16 cellular contexts compared by ENCODE assay signal in genomic region chr20:35008411-35009342, GRCh38. TPM values are rescaled to one million over a fixed set of nuclear protein-coding genes. Genes with fewer than 3 reads are reported as not detected.
A peak's percentile ranks its signal among the peaks of the same experiment; 100 is the strongest.
DNase-seq lines count a peak whose midpoint lies in the region; ATAC-seq and TF ChIP-seq lines count a peak whose summit lies in the region.
"Had no signal": no experiment of that assay in that cellular context is flagged by ENCODE, and none has a peak within 500 bp of the region (broad histone marks: within the 10 kb centered on the region; RNA-seq: fewer than 3 reads in every experiment).

No MANE protein-coding gene starts in this region.

- no peaks in the 10 kb centered on the region for H3K27me3 ChIP-seq in sigmoid colon
- H3K27me3 ChIP-seq in brain microvascular endothelial cell (replicated peaks) = no peaks in the 10 kb centered on the region

- H3K4me1 ChIP-seq in sigmoid colon = no peaks in the 10 kb centered on the region

- TF ChIP-seq CTCF in chondrocyte (IDR thresholded peaks at IDR 0.05) (no peak), sigmoid colon (IDR thresholded peaks at IDR 0.05) (no peak), brain microvascular endothelial cell (IDR thresholded peaks at IDR 0.05; ENCODE audit: low read depth, low read length, missing control alignments) (no peak)

- no peaks in the 10 kb centered on the region for H3K4me1 Mint-ChIP-seq in chondrocyte (ENCODE audit: low read depth)
- peaks cover 7% of the 10 kb centered on the region for H3K4me1 Mint-ChIP-seq in stimulated activated effector memory CD8-positive, alpha-beta T cell treated with anti-CD3 and anti-CD28 coated beads, Interleukin-12 subunit alpha, Interleukin-12 subunit beta, amount 100 ng/mL, for 72 hours
- H3K4me1 Mint-ChIP-seq: nephron had no signal

- no peak overlapping the region for H3K4me3 Mint-ChIP-seq in chondrocyte (ENCODE audit: unreplicated experiment)
- H3K4me3 Mint-ChIP-seq in stimulated activated effector memory CD8-positive, alpha-beta T cell treated with anti-CD3 and anti-CD28 coated beads, Interleukin-12 subunit alpha, Interleukin-12 subunit beta, amount 100 ng/mL, for 72 hours = no peak overlapping the region
- H3K4me3 Mint-ChIP-seq: nephron had no signal

- in situ Hi-C loops in brain microvascular endothelial cell (cut with HindIII; ENCODE audit: low pct_ligation_motif_present, low sequenced_read_pairs) = no loop called here

- no peak overlapping the region for H3K27ac Mint-ChIP-seq in chondrocyte (ENCODE audit: unreplicated experiment)
- no peak overlapping the region for H3K27ac Mint-ChIP-seq in stimulated activated effector memory CD8-positive, alpha-beta T cell treated with anti-CD3 and anti-CD28 coated beads, Interleukin-12 subunit alpha, Interleukin-12 subunit beta, amount 100 ng/mL, for 72 hours
- H3K27ac Mint-ChIP-seq: nephron had no signal

- peaks cover 70% of the 10 kb centered on the region for H3K36me3 Mint-ChIP-seq in chondrocyte (ENCODE audit: low read depth)
- H3K36me3 Mint-ChIP-seq in stimulated activated effector memory CD8-positive, alpha-beta T cell treated with anti-CD3 and anti-CD28 coated beads, Interleukin-12 subunit alpha, Interleukin-12 subunit beta, amount 100 ng/mL, for 72 hours = peaks cover 96% of the 10 kb centered on the region

- WGBS in sigmoid colon, 2 donors = 94% methylated on average over 14 of the region's 14 CpGs

- H3K9me3 ChIP-seq in sigmoid colon = no peaks in the 10 kb centered on the region

- H3K27ac ChIP-seq in sigmoid colon (no peak overlapping the region), brain microvascular endothelial cell (no peak overlapping the region)

- peaks cover 62 to 100% (median 77%) of the 10 kb centered on the region in 4 donors for H3K36me3 ChIP-seq in sigmoid colon
- peaks cover 88% of the 10 kb centered on the region for H3K36me3 ChIP-seq in brain microvascular endothelial cell (replicated peaks)

- DNase-seq in AG20443 (ENCODE audit: low spot score) (peak; percentile 82), chondrocyte (ENCODE audit: low spot score) (peak; percentile 43), left ventricle myocardium superior (peak; percentile 44), sigmoid colon (peak; percentile 33), brain microvascular endothelial cell (no peak), NCI-H748 (lab: John Stamatoyannopoulos, UW; ENCODE audit: unreplicated experiment) (no peak)
- no peak for DNase-seq in stimulated activated effector memory CD8-positive, alpha-beta T cell treated with anti-CD3 and anti-CD28 coated beads, Interleukin-12 subunit alpha, Interleukin-12 subunit beta, amount 100 ng/mL, for 72 hours (ENCODE audit: low spot score in 2 of 2)
- DNase-seq: activated CD4-positive, alpha-beta T cell treated with anti-CD3 and anti-CD28 coated beads, Interleukin-2, amount 50 U/mL, for 4 hours; activated gamma-delta T cell; cerebellar nuclear complex; IMR-90; NCI-H1417; NCI-H510A had no signal

- no peak overlapping the region for H3K4me3 ChIP-seq in sigmoid colon
- no peak overlapping the region for H3K4me3 ChIP-seq in brain microvascular endothelial cell (ENCODE audit: low read depth, low read length)

- intact Hi-C loops in left ventricle myocardium superior (cut with micrococcal nuclease) = no loop called here
- intact Hi-C loops in sigmoid colon (cut with DNase I) = no loop called here

- H3K9me3 Mint-ChIP-seq in chondrocyte (ENCODE audit: low read depth) = no peaks in the 10 kb centered on the region
- H3K9me3 Mint-ChIP-seq in stimulated activated effector memory CD8-positive, alpha-beta T cell treated with anti-CD3 and anti-CD28 coated beads, Interleukin-12 subunit alpha, Interleukin-12 subunit beta, amount 100 ng/mL, for 72 hours = no peaks in the 10 kb centered on the region
- H3K9me3 Mint-ChIP-seq: nephron had no signal

- ATAC-seq in left ventricle myocardium superior (peak; percentile 5), GM21367 (IDR thresholded peaks at IDR 0.05; ENCODE audit: unreplicated experiment) (no peak)
- no peak for ATAC-seq in stimulated activated effector memory CD8-positive, alpha-beta T cell treated with anti-CD3 and anti-CD28 coated beads, Interleukin-12 subunit alpha, Interleukin-12 subunit beta, amount 100 ng/mL, for 72 hours

- no peak for TF ChIP-seq EP300 in sigmoid colon (IDR thresholded peaks at IDR 0.05)

- no peak for TF ChIP-seq POLR2A in sigmoid colon (IDR thresholded peaks at IDR 0.05)

- H3K27me3 Mint-ChIP-seq in chondrocyte (ENCODE audit: low read depth) = no peaks in the 10 kb centered on the region

RNA-seq across cellular contexts. Expression of gene MYH7B, which starts 53.0 kb away (rescaled TPM):
- total RNA-seq in chondrocyte = 0.30 to 0.64 TPM in 2 of 3 replicates, not detected in the other
- 297 TPM for total RNA-seq in left ventricle myocardium superior
- total RNA-seq in sigmoid colon = under 1 TPM; under 0.01 to 0.83 (median 0.60) TPM
- polyA plus RNA-seq in sigmoid colon = 1 to 10 TPM in 1 of 3 donors, under 1 TPM in 2; 0.60 to 1.6 (median 0.69) TPM
- total RNA-seq: frontal cortex, IMR-90 had no signal

RNA-seq across cellular contexts. Expression of gene GSS, which starts 53.1 kb away (rescaled TPM):
- total RNA-seq in chondrocyte (39.5 to 57.7 TPM (median 57.3 TPM) in 3 replicates), left ventricle myocardium superior (18.6 TPM), sigmoid colon (10 to 100 TPM; 22.9 to 30.5 (median 25.5) TPM)
- polyA plus RNA-seq in sigmoid colon = 10 to 100 TPM; 63.7 to 80.7 (median 66.4) TPM

Comparison
In these comparisons a context has a peak if more than half of its experiments do, and no peak if none do; other contexts are left out.
1. DNase-seq: peak in AG20443 (single experiment), chondrocyte (single experiment), left ventricle myocardium superior (single experiment) and sigmoid colon (single experiment); none in stimulated activated effector memory CD8-positive, alpha-beta T cell treated with anti-CD3 and anti-CD28 coated beads, Interleukin-12 subunit alpha, Interleukin-12 subunit beta, amount 100 ng/mL, for 72 hours (0 of 2), brain microvascular endothelial cell (single experiment) and NCI-H748 (single experiment).
2. RNA of gene MYH7B, which starts 53.0 kb away (total RNA-seq): 297 TPM in left ventricle myocardium superior (single experiment); under 0.01 to 0.83 TPM in sigmoid colon and 0.30 to 0.64 TPM in chondrocyte; every median in the first group is over 100 times any median in the second.